Comparison of ENCODE assay signal across 35 cellular contexts in the genomic region with DNA sequence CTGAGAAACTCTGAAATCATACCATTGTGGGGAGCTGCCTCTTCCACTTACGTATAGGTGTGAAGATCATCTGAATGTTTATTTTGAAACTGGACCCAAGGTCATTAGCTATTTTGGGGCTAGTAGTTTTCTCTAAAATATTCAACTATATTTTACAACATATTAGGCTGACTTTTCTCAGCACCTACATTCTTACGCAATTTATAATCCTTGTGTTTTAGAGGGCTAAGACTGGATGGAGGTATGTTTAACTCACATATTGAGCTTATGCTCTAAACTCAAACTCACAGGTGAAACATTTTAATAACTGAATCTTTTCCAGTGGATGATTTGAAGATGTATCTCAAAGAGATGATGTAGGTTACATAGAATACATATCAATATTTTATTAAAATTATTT. TPM values are rescaled to one million over a fixed set of nuclear protein-coding genes. Genes with fewer than 3 reads are reported as not detected.
"Had no signal": no experiment of that assay in that cellular context is flagged by ENCODE, and none has a peak within 500 bp of the region (broad histone marks: within the 10 kb centered on the region; RNA-seq: fewer than 3 reads in every experiment).

No MANE protein-coding gene starts in this region.

- H3K4me3 ChIP-seq: body of pancreas, PC-9 had no signal

- H3K4me2 ChIP-seq: PC-9 had no signal

- ATAC-seq: activated CD8-positive, alpha-beta T cell treated with anti-CD3 and anti-CD28 coated beads for 36 hours; activated T-cell treated with anti-CD3 and anti-CD28 coated beads, Interleukin-2, amount 50 U/mL, for 72 hours; activated T-helper 17 cell treated with anti-CD3 and anti-CD28 coated beads, Interleukin-2, amount 50 U/mL, for 72 hours; body of pancreas had no signal

- H3K36me3 ChIP-seq: WERI-Rb-1 had no signal

- H3K9me3 ChIP-seq: body of pancreas had no signal

- DNase-seq: activated CD4-positive, alpha-beta T cell treated with anti-CD3 and anti-CD28 coated beads for 1 hour; activated CD4-positive, alpha-beta T cell treated with anti-CD3 and anti-CD28 coated beads, Interleukin-2, amount 10 ng/mL, durations not matched to agents 24 days and 14 days; activated CD4-positive, alpha-beta T cell treated with anti-CD3 and anti-CD28 coated beads, Interleukin-2, amount 50 U/mL, for 4 hours; activated CD4-positive, CD25-positive, alpha-beta regulatory T cell; activated CD8-positive, alpha-beta T cell treated with anti-CD3 and anti-CD28 coated beads for 36 hours; activated effector memory CD4-positive, alpha-beta T cell treated with anti-CD3 and anti-CD28 coated beads, Interleukin-2, amount 50 U/mL, for 16 hours; activated naive CD4-positive, alpha-beta T cell; activated naive CD4-positive, alpha-beta T cell treated with anti-CD3 and anti-CD28 coated beads, Interleukin-2, amount 50 U/mL, for 16 hours; activated naive CD8-positive, alpha-beta T cell treated with anti-CD3 and anti-CD28 coated beads, Interleukin-2, amount 10 ng/mL, durations not matched to agents 7 days and 5 days; activated T-cell treated with anti-CD3 and anti-CD28 coated beads, Interleukin-2, amount 50 U/mL, for 1 hour; activated T-cell treated with anti-CD3 and anti-CD28 coated beads, Interleukin-2, amount 50 U/mL, for 72 hours; amygdala; body of pancreas; caudate nucleus; cerebellar nuclear complex; Karpas-422; NCI-H1105; NCI-H1417 treated with DMSO at 0.1 percent for 48 hours; NCI-H187 treated with DMSO at 0.1 percent for 48 hours; NCI-H2081; NCI-H510A; NCI-H526; NCI-H748 treated with DMSO at 0.1 percent for 48 hours; PC-9; Right ventricle myocardium superior; SW 1271; T-helper 1 cell; T-helper 2 cell; T-helper 9 cell; WERI-Rb-1 had no signal

- H2AFZ ChIP-seq: PC-9 had no signal

- H3K27me3 ChIP-seq: body of pancreas had no signal

- H3K4me1 ChIP-seq: body of pancreas had no signal

- FAIRE-seq: bronchial epithelial cell, RCC 7860 had no signal

- H3K27ac ChIP-seq: body of pancreas, PC-9, RWPE1, WERI-Rb-1 had no signal

RNA-seq across cellular contexts. Expression of a gene that starts 49.2 kb away (rescaled TPM):
- total RNA-seq: activated CD4-positive, alpha-beta T cell treated with anti-CD3 and anti-CD28 coated beads, Interleukin-2, amount 10 ng/mL, durations not matched to agents 24 days and 14 days; activated CD8-positive, alpha-beta memory T cell treated with anti-CD3 and anti-CD28 coated beads for 36 hours; activated CD8-positive, alpha-beta T cell treated with anti-CD3 and anti-CD28 coated beads for 36 hours; activated naive CD8-positive, alpha-beta T cell treated with anti-CD3 and anti-CD28 coated beads, Interleukin-2, amount 10 ng/mL, durations not matched to agents 7 days and 5 days; activated T-cell treated with anti-CD3 and anti-CD28 coated beads, Interleukin-2, amount 50 U/mL, for 72 hours; activated T-helper 17 cell treated with anti-CD3 and anti-CD28 coated beads, Interleukin-2, amount 50 U/mL, for 72 hours had no signal
